19 cellular contexts compared by ENCODE assay signal in genomic region chr4:813900-814299, GRCh38. TPM values are rescaled to one million over a fixed set of nuclear protein-coding genes. Genes with fewer than 3 reads are reported as not detected.
DNase-seq lines count a peak whose midpoint lies in the region; ATAC-seq and TF ChIP-seq lines count a peak whose summit lies in the region.
"Had no signal": no experiment of that assay in that cellular context is flagged by ENCODE, and none has a peak within 500 bp of the region (broad histone marks: within the 10 kb centered on the region; RNA-seq: fewer than 3 reads in every experiment).

No MANE protein-coding gene starts in this region.

- no peaks in the 10 kb centered on the region for H3K9me3 ChIP-seq in upper lobe of right lung
- H3K9me3 ChIP-seq: suprapubic skin had no signal

- peaks cover 85% of the 10 kb centered on the region for H3K27me3 Mint-ChIP-seq in stimulated activated naive CD8-positive, alpha-beta T cell treated with anti-CD3 and anti-CD28 coated beads, Interleukin-15, amount 100 ng/mL, for 72 hours

- H3K4me1 Mint-ChIP-seq in stimulated activated naive CD8-positive, alpha-beta T cell treated with anti-CD3 and anti-CD28 coated beads, Interleukin-15, amount 100 ng/mL, for 72 hours = no peaks in the 10 kb centered on the region
- H3K4me1 Mint-ChIP-seq: mesothelial cell of epicardium had no signal

- H3K27ac ChIP-seq in upper lobe of right lung = no peak overlapping the region
- H3K27ac ChIP-seq: GM23248, suprapubic skin had no signal

- no peak overlapping the region for H3K27ac Mint-ChIP-seq in stimulated activated naive CD8-positive, alpha-beta T cell treated with anti-CD3 and anti-CD28 coated beads, Interleukin-15, amount 100 ng/mL, for 72 hours
- no peak overlapping the region for H3K27ac Mint-ChIP-seq in activated naive CD4-positive, alpha-beta T cell treated with anti-CD3 and anti-CD28 coated beads, Interleukin-2, amount 50 U/mL, for 72 hours
- H3K27ac Mint-ChIP-seq: activated T-helper 1 cell treated with anti-CD3 and anti-CD28 coated beads, Interleukin-12 subunit alpha, Interleukin-12 subunit beta, Interleukin-2, Interleukin-4 antibody, amounts not matched to agents 30 ng/mL and 10 ng/mL and 1 ng/mL, durations not matched to agents 14 hours and 24 hours and 36 hours; CD4-positive, CD25-positive, alpha-beta regulatory T cell; mesothelial cell of epicardium; nephron progenitor cell had no signal

- no peaks in the 10 kb centered on the region for H3K36me3 Mint-ChIP-seq in activated naive CD4-positive, alpha-beta T cell treated with anti-CD3 and anti-CD28 coated beads, Interleukin-2, amount 50 U/mL, for 72 hours
- H3K36me3 Mint-ChIP-seq: CD4-positive, CD25-positive, alpha-beta regulatory T cell; mesothelial cell of epicardium had no signal

- no peak for TF ChIP-seq CTCF in upper lobe of right lung (IDR thresholded peaks at IDR 0.05)

- H3K27me3 ChIP-seq in upper lobe of right lung = peaks cover 41% of the 10 kb centered on the region

- H3K4me3 Mint-ChIP-seq in stimulated activated naive CD8-positive, alpha-beta T cell treated with anti-CD3 and anti-CD28 coated beads, Interleukin-15, amount 100 ng/mL, for 72 hours = no peak overlapping the region
- H3K4me3 Mint-ChIP-seq: activated T-helper 1 cell treated with anti-CD3 and anti-CD28 coated beads, Interleukin-12 subunit alpha, Interleukin-12 subunit beta, Interleukin-2, Interleukin-4 antibody, amounts not matched to agents 30 ng/mL and 10 ng/mL and 1 ng/mL, durations not matched to agents 14 hours and 24 hours and 36 hours; CD4-positive, CD25-positive, alpha-beta regulatory T cell; mesothelial cell of epicardium; nephron progenitor cell had no signal

- ATAC-seq in stimulated activated naive CD8-positive, alpha-beta T cell treated with anti-CD3 and anti-CD28 coated beads, Interleukin-15, amount 100 ng/mL, for 72 hours = peak; percentile 49
- no peak for ATAC-seq in stimulated activated naive CD8-positive, alpha-beta T cell treated with anti-CD3 and anti-CD28 coated beads, Interleukin-15, Interleukin-2, amounts not matched to agents 100 U/mL and 50 U/mL, for 24 hours
- ATAC-seq in upper lobe of right lung = no peak
- no peak for ATAC-seq in GM18909 (IDR thresholded peaks at IDR 0.05; ENCODE audit: poor library complexity, unreplicated experiment)
- ATAC-seq in activated naive CD4-positive, alpha-beta T cell treated with anti-CD3 and anti-CD28 coated beads, Interleukin-2, amount 50 U/mL, for 72 hours = no peak

- intact Hi-C loops in upper lobe of right lung (cut with DNase I) = no loop called here

- H3K4me3 ChIP-seq in upper lobe of right lung = no peak overlapping the region
- H3K4me3 ChIP-seq: GM23248, suprapubic skin had no signal

- in situ Hi-C loops in ACHN (cut with HindIII; ENCODE audit: low pct_ligation_motif_present, low pct_unique_long_range_greater_than_20kb, low sequenced_read_pairs) = no loop called here

- H3K4me1 ChIP-seq in upper lobe of right lung = no peaks in the 10 kb centered on the region
- H3K4me1 ChIP-seq: suprapubic skin had no signal

- no peak for DNase-seq in stimulated activated naive CD8-positive, alpha-beta T cell treated with anti-CD3 and anti-CD28 coated beads, Interleukin-15, amount 100 ng/mL, for 72 hours
- DNase-seq in stimulated activated naive CD8-positive, alpha-beta T cell treated with anti-CD3 and anti-CD28 coated beads, Interleukin-15, Interleukin-2, amounts not matched to agents 100 U/mL and 50 U/mL, for 24 hours = no peak
- DNase-seq in RPMI8226 (peak; percentile 45), iPS-NIHi7 (ENCODE audit: extremely low spot score) (peak; percentile 69), upper lobe of right lung (peak; percentile 35), ACHN (no peak)
- DNase-seq in activated naive CD4-positive, alpha-beta T cell treated with anti-CD3 and anti-CD28 coated beads, Interleukin-2, amount 50 U/mL, for 72 hours (ENCODE audit: low spot score in 2 of 2) = no peak
- DNase-seq: activated CD4-positive, alpha-beta T cell treated with anti-CD3 and anti-CD28 coated beads for 1 hour; CD4-positive, CD25-positive, alpha-beta regulatory T cell; cortex of kidney; DMS53; GM23248; NCI-H524 treated with DMSO at 0.1 percent for 48 hours; nephron progenitor cell had no signal

- H3K9me3 Mint-ChIP-seq in stimulated activated naive CD8-positive, alpha-beta T cell treated with anti-CD3 and anti-CD28 coated beads, Interleukin-15, amount 100 ng/mL, for 72 hours = no peaks in the 10 kb centered on the region
- no peaks in the 10 kb centered on the region for H3K9me3 Mint-ChIP-seq in activated naive CD4-positive, alpha-beta T cell treated with anti-CD3 and anti-CD28 coated beads, Interleukin-2, amount 50 U/mL, for 72 hours
- H3K9me3 Mint-ChIP-seq: activated T-helper 1 cell treated with anti-CD3 and anti-CD28 coated beads, Interleukin-12 subunit alpha, Interleukin-12 subunit beta, Interleukin-2, Interleukin-4 antibody, amounts not matched to agents 30 ng/mL and 10 ng/mL and 1 ng/mL, durations not matched to agents 14 hours and 24 hours and 36 hours; CD4-positive, CD25-positive, alpha-beta regulatory T cell; mesothelial cell of epicardium had no signal

- H3K36me3 ChIP-seq in upper lobe of right lung = no peaks in the 10 kb centered on the region
- H3K36me3 ChIP-seq: suprapubic skin had no signal

RNA-seq across cellular contexts. Expression of gene CPLX1, which starts 12.0 kb away (rescaled TPM):
- 5.2 TPM for total RNA-seq in upper lobe of right lung
- 1 to 10 TPM in 1 of 2 donors, under 1 TPM in 1; 0.11 to 1.9 TPM for total RNA-seq in activated naive CD4-positive, alpha-beta T cell treated with anti-CD3 and anti-CD28 coated beads, Interleukin-2, amount 50 U/mL, for 72 hours
- total RNA-seq: GM23248, HT1080 had no signal

Comparison
In these comparisons a context has a peak if more than half of its experiments do, and no peak if none do; other contexts are left out.
1. DNase-seq: peak in RPMI8226 (single experiment), iPS-NIHi7 (single experiment) and upper lobe of right lung (single experiment); none in stimulated activated naive CD8-positive, alpha-beta T cell treated with anti-CD3 and anti-CD28 coated beads, Interleukin-15, amount 100 ng/mL, for 72 hours (0 of 2), stimulated activated naive CD8-positive, alpha-beta T cell treated with anti-CD3 and anti-CD28 coated beads, Interleukin-15, Interleukin-2, amounts not matched to agents 100 U/mL and 50 U/mL, for 24 hours (single experiment), activated naive CD4-positive, alpha-beta T cell treated with anti-CD3 and anti-CD28 coated beads, Interleukin-2, amount 50 U/mL, for 72 hours (0 of 2) and ACHN (single experiment).